Comparison of ENCODE assay signal across 13 cellular contexts in the genomic region with DNA sequence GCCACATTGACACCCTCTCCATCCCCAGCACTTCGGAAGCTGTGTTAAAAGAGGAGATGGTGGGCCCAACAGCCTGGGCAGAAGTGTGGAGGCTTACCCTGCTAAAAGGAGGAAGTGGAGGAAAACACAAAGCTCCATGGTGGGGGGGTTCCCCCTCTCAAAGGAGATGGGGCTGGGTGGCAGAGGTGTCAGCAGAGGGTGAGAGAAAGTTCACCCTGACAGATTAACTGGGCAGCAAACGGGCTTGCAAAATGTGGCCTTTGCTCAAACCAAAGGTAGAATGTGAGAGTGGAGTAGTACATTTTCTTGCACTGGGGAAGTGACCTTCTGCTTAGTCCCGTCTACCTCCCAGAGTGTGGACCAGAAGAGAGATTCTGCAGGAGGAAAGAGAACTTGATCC.
DNase-seq lines count a peak whose midpoint lies in the region; ATAC-seq and TF ChIP-seq lines count a peak whose summit lies in the region.
"Had no signal": no experiment of that assay in that cellular context is flagged by ENCODE, and none has a peak within 500 bp of the region (broad histone marks: within the 10 kb centered on the region; RNA-seq: fewer than 3 reads in every experiment).

No MANE protein-coding gene starts in this region.

- H3K27ac Mint-ChIP-seq in stimulated activated naive B cell treated with anti-CD40 and anti-IgM and Interleukin-4, amounts not matched to agents 10 μg/mL and 1 μg/mL and 100 μg/mL, for 72 hours = peak overlapping the region; percentile 57

- no peak for DNase-seq in activated CD4-positive, CD25-positive, alpha-beta regulatory T cell treated with anti-CD3 and anti-CD28 coated beads, Interleukin-2, amount 50 U/mL, for 72 hours
- peak; percentile 62 for DNase-seq in stimulated activated naive B cell treated with anti-CD40 and anti-IgM and Interleukin-4, amounts not matched to agents 10 μg/mL and 1 μg/mL and 100 μg/mL, for 72 hours
- no peak for DNase-seq in activated T-cell treated with anti-CD3 and anti-CD28 coated beads, Interleukin-2, amount 50 U/mL, for 1 hour
- DNase-seq in SHP77 (lab: John Stamatoyannopoulos, UW) = no peak
- DNase-seq: activated naive CD4-positive, alpha-beta T cell treated with anti-CD3 and anti-CD28 coated beads, Interleukin-2, amount 50 U/mL, for 16 hours; effector CD4-positive, alpha-beta T cell; NCI-H1436; small intestine; stimulated activated CD8-positive, alpha-beta memory T cell treated with anti-CD3 and anti-CD28 coated beads, Interleukin-4, amount 100 ng/mL, for 48 hours had no signal

- no peaks in the 10 kb centered on the region for H3K9me2 ChIP-seq in SU-DHL-6 (replicated peaks; ENCODE audit: insufficient read depth, low read length)

- no peak overlapping the region for H2AFZ ChIP-seq in SU-DHL-6 (ENCODE audit: low read depth, low read length, severe bottlenecking)

- peaks cover 100% of the 10 kb centered on the region for H3K79me2 ChIP-seq in SU-DHL-6 (ENCODE audit: insufficient read depth, low read length)

- no peaks in the 10 kb centered on the region for H3K9me3 Mint-ChIP-seq in stimulated activated naive B cell treated with anti-CD40 and anti-IgM and Interleukin-4, amounts not matched to agents 10 μg/mL and 1 μg/mL and 100 μg/mL, for 72 hours

- H4K20me1 ChIP-seq in SU-DHL-6 (ENCODE audit: low read depth, low read length) = peaks cover 47% of the 10 kb centered on the region

- H3K27me3 ChIP-seq in SU-DHL-6 (ENCODE audit: low read length) = no peaks in the 10 kb centered on the region

- H3K36me3 ChIP-seq in SU-DHL-6 (ENCODE audit: low read length) = peaks cover 15% of the 10 kb centered on the region

- peak; percentile 33 to 41 for ATAC-seq in activated CD4-positive, CD25-positive, alpha-beta regulatory T cell treated with anti-CD3 and anti-CD28 coated beads, Interleukin-2, amount 50 U/mL, for 24 hours
- ATAC-seq in HG02678 (IDR thresholded peaks at IDR 0.05; ENCODE audit: unreplicated experiment) (peak; percentile 83), GM21526 (IDR thresholded peaks at IDR 0.05; ENCODE audit: low FRiP score, unreplicated experiment) (no peak)
- peak; percentile 96 to 97 for ATAC-seq in stimulated activated naive B cell treated with anti-CD40 and anti-IgM and Interleukin-4, amounts not matched to agents 10 μg/mL and 1 μg/mL and 100 μg/mL, for 72 hours (replicated peaks)

- no peaks in the 10 kb centered on the region for H3K9me3 ChIP-seq in SU-DHL-6 (ENCODE audit: insufficient read depth, low read length)

- no peak overlapping the region for H3K4me2 ChIP-seq in SU-DHL-6 (ENCODE audit: low read depth, low read length, poor library complexity, severe bottlenecking)

- H3K4me3 ChIP-seq in SU-DHL-6 (ENCODE audit: insufficient read depth, low read length, poor library complexity, severe bottlenecking) = no peak overlapping the region

- no peak overlapping the region for H3K9ac ChIP-seq in SU-DHL-6 (ENCODE audit: low read length)

- peak overlapping the region; percentile 39 to 63 for H3K4me3 Mint-ChIP-seq in stimulated activated naive B cell treated with anti-CD40 and anti-IgM and Interleukin-4, amounts not matched to agents 10 μg/mL and 1 μg/mL and 100 μg/mL, for 72 hours

- no peaks in the 10 kb centered on the region for H3K27me3 Mint-ChIP-seq in stimulated activated naive B cell treated with anti-CD40 and anti-IgM and Interleukin-4, amounts not matched to agents 10 μg/mL and 1 μg/mL and 100 μg/mL, for 72 hours

- H3F3A ChIP-seq in SU-DHL-6 (ENCODE audit: insufficient read depth) = peaks cover 50% of the 10 kb centered on the region

- peak overlapping the region; percentile 42 for H3K27ac ChIP-seq in SU-DHL-6 (ENCODE audit: low read depth, low read length)

- peaks cover 22 to 37% of the 10 kb centered on the region in 2 donors for H3K36me3 Mint-ChIP-seq in stimulated activated naive B cell treated with anti-CD40 and anti-IgM and Interleukin-4, amounts not matched to agents 10 μg/mL and 1 μg/mL and 100 μg/mL, for 72 hours

- no peak for TF ChIP-seq CTCF in SU-DHL-6 (IDR thresholded peaks at IDR 0.05; ENCODE audit: insufficient read depth, low read length, poor library complexity, severe bottlenecking)

- peaks cover 56 to 83% of the 10 kb centered on the region in 2 donors for H3K4me1 Mint-ChIP-seq in stimulated activated naive B cell treated with anti-CD40 and anti-IgM and Interleukin-4, amounts not matched to agents 10 μg/mL and 1 μg/mL and 100 μg/mL, for 72 hours
